ENCODE assay signal across 1 cellular context in the genomic region with DNA sequence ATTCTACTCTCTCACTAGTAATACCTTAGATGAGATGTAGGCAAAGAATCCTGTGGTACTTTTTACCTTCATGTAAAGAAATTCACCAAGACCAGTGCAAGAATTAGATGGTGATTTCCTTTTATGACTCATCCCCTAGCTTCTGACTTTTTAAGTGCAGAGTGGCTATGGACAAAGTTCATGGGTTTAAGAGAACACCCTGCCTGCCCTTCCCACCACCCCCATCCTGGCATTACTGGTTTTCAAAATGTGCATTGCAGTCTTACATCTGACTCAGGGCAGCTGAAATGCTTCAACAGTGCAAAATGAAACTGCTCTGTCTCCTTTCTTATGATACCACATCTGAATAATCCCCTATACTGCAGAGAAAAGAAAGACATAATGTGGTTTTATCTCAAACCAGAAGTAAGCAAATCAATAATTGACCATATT.
A peak's percentile ranks its signal among the peaks of the same experiment; 100 is the strongest.
TF ChIP-seq lines count a peak whose summit lies in the region.

No MANE protein-coding gene starts in this region.

TF ChIP-seq in K562, 482 proteins besides CTCF, POLR2A, EP300 and RAD21 (continued from another document):
- TF ChIP-seq, protein P1, sequence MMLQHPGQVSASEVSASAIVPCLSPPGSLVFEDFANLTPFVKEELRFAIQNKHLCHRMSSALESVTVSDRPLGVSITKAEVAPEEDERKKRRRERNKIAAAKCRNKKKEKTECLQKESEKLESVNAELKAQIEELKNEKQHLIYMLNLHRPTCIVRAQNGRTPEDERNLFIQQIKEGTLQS (IDR thresholded peaks at IDR 0.05) = 0 out of 2 replicates have a peak, but pooled peaks have one; percentile 37
- TF ChIP-seq, protein P1 (CRISPR knock-in tag; conservative IDR thresholded peaks at IDR 0.05) = no peak
- 0 out of 2 replicates have a peak, but pooled peaks have one; percentile 29 for TF ChIP-seq FOSL1 (tag; conservative IDR thresholded peaks at IDR 0.05)
- no peak for TF ChIP-seq CBX2 (IDR thresholded peaks at IDR 0.05; ENCODE audit: insufficient read depth, low read length, poor library complexity, severe bottlenecking)
- TF ChIP-seq, protein P2, sequence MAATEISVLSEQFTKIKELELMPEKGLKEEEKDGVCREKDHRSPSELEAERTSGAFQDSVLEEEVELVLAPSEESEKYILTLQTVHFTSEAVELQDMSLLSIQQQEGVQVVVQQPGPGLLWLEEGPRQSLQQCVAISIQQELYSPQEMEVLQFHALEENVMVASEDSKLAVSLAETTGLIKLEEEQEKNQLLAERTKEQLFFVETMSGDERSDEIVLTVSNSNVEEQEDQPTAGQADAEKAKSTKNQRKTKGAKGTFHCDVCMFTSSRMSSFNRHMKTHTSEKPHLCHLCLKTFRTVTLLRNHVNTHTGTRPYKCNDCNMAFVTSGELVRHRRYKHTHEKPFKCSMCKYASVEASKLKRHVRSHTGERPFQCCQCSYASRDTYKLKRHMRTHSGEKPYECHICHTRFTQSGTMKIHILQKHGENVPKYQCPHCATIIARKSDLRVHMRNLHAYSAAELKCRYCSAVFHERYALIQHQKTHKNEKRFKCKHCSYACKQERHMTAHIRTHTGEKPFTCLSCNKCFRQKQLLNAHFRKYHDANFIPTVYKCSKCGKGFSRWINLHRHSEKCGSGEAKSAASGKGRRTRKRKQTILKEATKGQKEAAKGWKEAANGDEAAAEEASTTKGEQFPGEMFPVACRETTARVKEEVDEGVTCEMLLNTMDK (IDR thresholded peaks at IDR 0.05; ENCODE audit: borderline replicate concordance, insufficient read depth, low read depth, low read length, poor library complexity, severe bottlenecking) = no peak
- TF ChIP-seq MEF2D (tag; conservative IDR thresholded peaks at IDR 0.05; ENCODE audit: low read depth) = no peak
